1 cellular context compared by ENCODE assay signal in the genomic region with DNA sequence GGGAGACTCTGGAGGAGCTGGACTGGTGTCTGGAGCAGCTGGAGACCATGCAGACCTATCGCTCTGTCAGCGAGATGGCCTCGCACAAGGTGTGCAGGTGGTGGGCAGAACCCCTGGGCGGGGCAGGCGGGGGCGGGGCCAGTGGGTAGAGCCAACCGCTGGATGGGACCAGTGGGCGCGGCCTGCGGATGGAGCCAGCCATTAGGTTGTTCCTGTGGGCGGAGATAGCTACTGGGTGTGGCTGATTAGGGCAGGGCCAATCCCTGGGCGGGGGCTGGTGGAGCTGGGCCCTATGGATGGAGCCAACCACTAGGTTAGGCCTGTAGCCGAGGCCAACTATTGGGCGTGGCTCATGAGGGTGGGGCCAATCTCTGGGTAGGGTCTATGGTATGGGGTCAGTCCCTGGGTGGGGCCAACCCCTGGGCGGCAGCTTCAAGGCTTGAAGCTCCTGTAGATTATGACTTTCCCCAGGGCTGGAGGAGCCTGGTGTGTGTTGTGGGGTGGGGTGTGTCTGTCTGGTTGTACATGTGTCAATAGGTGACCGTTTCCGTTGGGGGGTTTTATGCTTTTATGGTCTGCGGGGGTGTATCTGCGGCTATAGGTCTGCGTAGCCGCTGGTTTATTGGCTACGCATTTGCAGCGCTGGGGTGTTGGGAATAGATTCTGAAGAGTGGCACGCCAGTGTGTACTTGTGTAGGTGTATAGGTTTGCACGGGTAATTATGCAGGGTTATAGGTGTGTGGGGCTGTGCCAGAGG.
TF ChIP-seq lines count a peak whose summit lies in the region.

No MANE protein-coding gene starts in this region.

TF ChIP-seq in K562, 482 proteins besides CTCF, POLR2A, EP300 and RAD21 (continues in another document):
- TF ChIP-seq, protein P1, sequence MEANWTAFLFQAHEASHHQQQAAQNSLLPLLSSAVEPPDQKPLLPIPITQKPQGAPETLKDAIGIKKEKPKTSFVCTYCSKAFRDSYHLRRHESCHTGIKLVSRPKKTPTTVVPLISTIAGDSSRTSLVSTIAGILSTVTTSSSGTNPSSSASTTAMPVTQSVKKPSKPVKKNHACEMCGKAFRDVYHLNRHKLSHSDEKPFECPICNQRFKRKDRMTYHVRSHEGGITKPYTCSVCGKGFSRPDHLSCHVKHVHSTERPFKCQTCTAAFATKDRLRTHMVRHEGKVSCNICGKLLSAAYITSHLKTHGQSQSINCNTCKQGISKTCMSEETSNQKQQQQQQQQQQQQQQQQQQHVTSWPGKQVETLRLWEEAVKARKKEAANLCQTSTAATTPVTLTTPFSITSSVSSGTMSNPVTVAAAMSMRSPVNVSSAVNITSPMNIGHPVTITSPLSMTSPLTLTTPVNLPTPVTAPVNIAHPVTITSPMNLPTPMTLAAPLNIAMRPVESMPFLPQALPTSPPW (CRISPR knock-in tag; IDR thresholded peaks at IDR 0.05), result peak; percentile 59
- TF ChIP-seq, protein P2, sequence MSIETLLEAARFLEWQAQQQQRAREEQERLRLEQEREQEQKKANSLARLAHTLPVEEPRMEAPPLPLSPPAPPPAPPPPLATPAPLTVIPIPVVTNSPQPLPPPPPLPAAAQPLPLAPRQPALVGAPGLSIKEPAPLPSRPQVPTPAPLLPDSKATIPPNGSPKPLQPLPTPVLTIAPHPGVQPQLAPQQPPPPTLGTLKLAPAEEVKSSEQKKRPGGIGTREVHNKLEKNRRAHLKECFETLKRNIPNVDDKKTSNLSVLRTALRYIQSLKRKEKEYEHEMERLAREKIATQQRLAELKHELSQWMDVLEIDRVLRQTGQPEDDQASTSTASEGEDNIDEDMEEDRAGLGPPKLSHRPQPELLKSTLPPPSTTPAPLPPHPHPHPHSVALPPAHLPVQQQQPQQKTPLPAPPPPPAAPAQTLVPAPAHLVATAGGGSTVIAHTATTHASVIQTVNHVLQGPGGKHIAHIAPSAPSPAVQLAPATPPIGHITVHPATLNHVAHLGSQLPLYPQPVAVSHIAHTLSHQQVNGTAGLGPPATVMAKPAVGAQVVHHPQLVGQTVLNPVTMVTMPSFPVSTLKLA (conservative IDR thresholded peaks at IDR 0.05), result 0 out of 4 replicates have a peak, but pooled peaks of 1 of the 2 experiments have one; percentile 31
- TF ChIP-seq, protein P3, sequence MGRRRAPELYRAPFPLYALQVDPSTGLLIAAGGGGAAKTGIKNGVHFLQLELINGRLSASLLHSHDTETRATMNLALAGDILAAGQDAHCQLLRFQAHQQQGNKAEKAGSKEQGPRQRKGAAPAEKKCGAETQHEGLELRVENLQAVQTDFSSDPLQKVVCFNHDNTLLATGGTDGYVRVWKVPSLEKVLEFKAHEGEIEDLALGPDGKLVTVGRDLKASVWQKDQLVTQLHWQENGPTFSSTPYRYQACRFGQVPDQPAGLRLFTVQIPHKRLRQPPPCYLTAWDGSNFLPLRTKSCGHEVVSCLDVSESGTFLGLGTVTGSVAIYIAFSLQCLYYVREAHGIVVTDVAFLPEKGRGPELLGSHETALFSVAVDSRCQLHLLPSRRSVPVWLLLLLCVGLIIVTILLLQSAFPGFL (CRISPR knock-in tag; IDR thresholded peaks at IDR 0.05), result no peak
- TF ChIP-seq, protein P4, sequence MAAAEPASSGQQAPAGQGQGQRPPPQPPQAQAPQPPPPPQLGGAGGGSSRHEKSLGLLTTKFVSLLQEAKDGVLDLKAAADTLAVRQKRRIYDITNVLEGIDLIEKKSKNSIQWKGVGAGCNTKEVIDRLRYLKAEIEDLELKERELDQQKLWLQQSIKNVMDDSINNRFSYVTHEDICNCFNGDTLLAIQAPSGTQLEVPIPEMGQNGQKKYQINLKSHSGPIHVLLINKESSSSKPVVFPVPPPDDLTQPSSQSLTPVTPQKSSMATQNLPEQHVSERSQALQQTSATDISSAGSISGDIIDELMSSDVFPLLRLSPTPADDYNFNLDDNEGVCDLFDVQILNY (CRISPR knock-in tag; IDR thresholded peaks at IDR 0.05), result 0 out of 2 replicates have a peak, but pooled peaks have one; percentile 50
- TF ChIP-seq, protein P5, sequence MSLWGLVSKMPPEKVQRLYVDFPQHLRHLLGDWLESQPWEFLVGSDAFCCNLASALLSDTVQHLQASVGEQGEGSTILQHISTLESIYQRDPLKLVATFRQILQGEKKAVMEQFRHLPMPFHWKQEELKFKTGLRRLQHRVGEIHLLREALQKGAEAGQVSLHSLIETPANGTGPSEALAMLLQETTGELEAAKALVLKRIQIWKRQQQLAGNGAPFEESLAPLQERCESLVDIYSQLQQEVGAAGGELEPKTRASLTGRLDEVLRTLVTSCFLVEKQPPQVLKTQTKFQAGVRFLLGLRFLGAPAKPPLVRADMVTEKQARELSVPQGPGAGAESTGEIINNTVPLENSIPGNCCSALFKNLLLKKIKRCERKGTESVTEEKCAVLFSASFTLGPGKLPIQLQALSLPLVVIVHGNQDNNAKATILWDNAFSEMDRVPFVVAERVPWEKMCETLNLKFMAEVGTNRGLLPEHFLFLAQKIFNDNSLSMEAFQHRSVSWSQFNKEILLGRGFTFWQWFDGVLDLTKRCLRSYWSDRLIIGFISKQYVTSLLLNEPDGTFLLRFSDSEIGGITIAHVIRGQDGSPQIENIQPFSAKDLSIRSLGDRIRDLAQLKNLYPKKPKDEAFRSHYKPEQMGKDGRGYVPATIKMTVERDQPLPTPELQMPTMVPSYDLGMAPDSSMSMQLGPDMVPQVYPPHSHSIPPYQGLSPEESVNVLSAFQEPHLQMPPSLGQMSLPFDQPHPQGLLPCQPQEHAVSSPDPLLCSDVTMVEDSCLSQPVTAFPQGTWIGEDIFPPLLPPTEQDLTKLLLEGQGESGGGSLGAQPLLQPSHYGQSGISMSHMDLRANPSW (CRISPR knock-in tag; IDR thresholded peaks at IDR 0.05), result no peak
- no peak for TF ChIP-seq RAD51 (IDR thresholded peaks at IDR 0.05; ENCODE audit: borderline replicate concordance, low read depth)
- TF ChIP-seq TEAD2 (tag; IDR thresholded peaks at IDR 0.05), result no peak
- peak in 1 of 2 experiments; percentile 44; a peak in 1 of 4 replicates for TF ChIP-seq SIN3A (IDR thresholded peaks at IDR 0.05; ENCODE audit: borderline replicate concordance in 2 of 2, control insufficient read depth in 1 of 2, low read depth in 2 of 2, low read length in 2 of 2)
- TF ChIP-seq ZNF778 (CRISPR knock-in tag; IDR thresholded peaks at IDR 0.05), result no peak
- TF ChIP-seq SNRNP70 (optimal IDR thresholded peaks at IDR 0.05; ENCODE audit: low read depth, low read length), result no peak
- TF ChIP-seq, protein P6, sequence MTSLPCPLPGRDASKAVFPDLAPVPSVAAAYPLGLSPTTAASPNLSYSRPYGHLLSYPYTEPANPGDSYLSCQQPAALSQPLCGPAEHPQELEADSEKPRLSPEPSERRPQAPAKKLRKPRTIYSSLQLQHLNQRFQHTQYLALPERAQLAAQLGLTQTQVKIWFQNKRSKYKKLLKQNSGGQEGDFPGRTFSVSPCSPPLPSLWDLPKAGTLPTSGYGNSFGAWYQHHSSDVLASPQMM (CRISPR knock-in tag; IDR thresholded peaks at IDR 0.05), result no peak
- no peak for TF ChIP-seq MEF2D (tag; conservative IDR thresholded peaks at IDR 0.05; ENCODE audit: low read depth)
- no peak for TF ChIP-seq HSF4 (CRISPR knock-in tag; IDR thresholded peaks at IDR 0.05; ENCODE audit: borderline replicate concordance)
- TF ChIP-seq GTF2E2 (tag; IDR thresholded peaks at IDR 0.05), result no peak
- no peak for TF ChIP-seq BRD4 (IDR thresholded peaks at IDR 0.05)
- TF ChIP-seq CBFA2T2 (conservative IDR thresholded peaks at IDR 0.05), result no peak
- no peak for TF ChIP-seq HNRNPL (IDR thresholded peaks at IDR 0.05; ENCODE audit: low read depth, low read length)
- TF ChIP-seq, protein P7, sequence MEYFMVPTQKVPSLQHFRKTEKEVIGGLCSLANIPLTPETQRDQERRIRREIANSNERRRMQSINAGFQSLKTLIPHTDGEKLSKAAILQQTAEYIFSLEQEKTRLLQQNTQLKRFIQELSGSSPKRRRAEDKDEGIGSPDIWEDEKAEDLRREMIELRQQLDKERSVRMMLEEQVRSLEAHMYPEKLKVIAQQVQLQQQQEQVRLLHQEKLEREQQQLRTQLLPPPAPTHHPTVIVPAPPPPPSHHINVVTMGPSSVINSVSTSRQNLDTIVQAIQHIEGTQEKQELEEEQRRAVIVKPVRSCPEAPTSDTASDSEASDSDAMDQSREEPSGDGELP (CRISPR knock-in tag; IDR thresholded peaks at IDR 0.05; ENCODE audit: borderline replicate concordance), result peak; percentile 65; the same call in 1 of the 2 replicates
- TF ChIP-seq, protein P8, sequence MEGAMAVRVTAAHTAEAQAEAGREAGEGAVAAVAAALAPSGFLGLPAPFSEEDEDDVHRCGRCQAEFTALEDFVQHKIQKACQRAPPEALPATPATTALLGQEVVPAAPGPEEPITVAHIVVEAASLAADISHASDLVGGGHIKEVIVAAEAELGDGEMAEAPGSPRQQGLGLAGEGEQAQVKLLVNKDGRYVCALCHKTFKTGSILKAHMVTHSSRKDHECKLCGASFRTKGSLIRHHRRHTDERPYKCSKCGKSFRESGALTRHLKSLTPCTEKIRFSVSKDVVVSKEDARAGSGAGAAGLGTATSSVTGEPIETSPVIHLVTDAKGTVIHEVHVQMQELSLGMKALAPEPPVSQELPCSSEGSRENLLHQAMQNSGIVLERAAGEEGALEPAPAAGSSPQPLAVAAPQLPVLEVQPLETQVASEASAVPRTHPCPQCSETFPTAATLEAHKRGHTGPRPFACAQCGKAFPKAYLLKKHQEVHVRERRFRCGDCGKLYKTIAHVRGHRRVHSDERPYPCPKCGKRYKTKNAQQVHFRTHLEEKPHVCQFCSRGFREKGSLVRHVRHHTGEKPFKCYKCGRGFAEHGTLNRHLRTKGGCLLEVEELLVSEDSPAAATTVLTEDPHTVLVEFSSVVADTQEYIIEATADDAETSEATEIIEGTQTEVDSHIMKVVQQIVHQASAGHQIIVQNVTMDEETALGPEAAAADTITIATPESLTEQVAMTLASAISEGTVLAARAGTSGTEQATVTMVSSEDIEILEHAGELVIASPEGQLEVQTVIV (CRISPR knock-in tag; IDR thresholded peaks at IDR 0.05; ENCODE audit: borderline replicate concordance), result no peak
- TF ChIP-seq, protein P9, sequence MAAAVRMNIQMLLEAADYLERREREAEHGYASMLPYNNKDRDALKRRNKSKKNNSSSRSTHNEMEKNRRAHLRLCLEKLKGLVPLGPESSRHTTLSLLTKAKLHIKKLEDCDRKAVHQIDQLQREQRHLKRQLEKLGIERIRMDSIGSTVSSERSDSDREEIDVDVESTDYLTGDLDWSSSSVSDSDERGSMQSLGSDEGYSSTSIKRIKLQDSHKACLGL (CRISPR knock-in tag; IDR thresholded peaks at IDR 0.05; ENCODE audit: borderline replicate concordance, poor library complexity, severe bottlenecking), result no peak
- 0 out of 4 replicates have a peak, but pooled peaks of 1 of the 2 experiments have one; percentile 20 for TF ChIP-seq MAZ (CRISPR knock-in tag; conservative IDR thresholded peaks at IDR 0.05 in 1 of 2, IDR thresholded peaks at IDR 0.05 in 1 of 2)
- TF ChIP-seq, protein P10, sequence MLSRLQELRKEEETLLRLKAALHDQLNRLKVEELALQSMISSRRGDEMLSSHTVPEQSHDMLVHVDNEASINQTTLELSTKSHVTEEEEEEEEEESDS (CRISPR knock-in tag; IDR thresholded peaks at IDR 0.05), result no peak
- TF ChIP-seq ZFX (CRISPR knock-in tag; IDR thresholded peaks at IDR 0.05), result no peak
- TF ChIP-seq HDAC8 (tag; IDR thresholded peaks at IDR 0.05), result no peak
- TF ChIP-seq PHF20 (IDR thresholded peaks at IDR 0.05; ENCODE audit: partially characterized antibody), result no peak
- TF ChIP-seq ZNF76 (CRISPR knock-in tag; IDR thresholded peaks at IDR 0.05; ENCODE audit: borderline replicate concordance), result no peak
- no peak; the same call in 1 of the 2 replicates for TF ChIP-seq MBD2 (IDR thresholded peaks at IDR 0.05; ENCODE audit: borderline replicate concordance, low read depth)
- TF ChIP-seq, protein P11, sequence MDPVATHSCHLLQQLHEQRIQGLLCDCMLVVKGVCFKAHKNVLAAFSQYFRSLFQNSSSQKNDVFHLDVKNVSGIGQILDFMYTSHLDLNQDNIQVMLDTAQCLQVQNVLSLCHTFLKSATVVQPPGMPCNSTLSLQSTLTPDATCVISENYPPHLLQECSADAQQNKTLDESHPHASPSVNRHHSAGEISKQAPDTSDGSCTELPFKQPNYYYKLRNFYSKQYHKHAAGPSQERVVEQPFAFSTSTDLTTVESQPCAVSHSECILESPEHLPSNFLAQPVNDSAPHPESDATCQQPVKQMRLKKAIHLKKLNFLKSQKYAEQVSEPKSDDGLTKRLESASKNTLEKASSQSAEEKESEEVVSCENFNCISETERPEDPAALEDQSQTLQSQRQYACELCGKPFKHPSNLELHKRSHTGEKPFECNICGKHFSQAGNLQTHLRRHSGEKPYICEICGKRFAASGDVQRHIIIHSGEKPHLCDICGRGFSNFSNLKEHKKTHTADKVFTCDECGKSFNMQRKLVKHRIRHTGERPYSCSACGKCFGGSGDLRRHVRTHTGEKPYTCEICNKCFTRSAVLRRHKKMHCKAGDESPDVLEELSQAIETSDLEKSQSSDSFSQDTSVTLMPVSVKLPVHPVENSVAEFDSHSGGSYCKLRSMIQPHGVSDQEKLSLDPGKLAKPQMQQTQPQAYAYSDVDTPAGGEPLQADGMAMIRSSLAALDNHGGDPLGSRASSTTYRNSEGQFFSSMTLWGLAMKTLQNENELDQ (CRISPR knock-in tag; IDR thresholded peaks at IDR 0.05; ENCODE audit: borderline replicate concordance), result no peak
- no peak for TF ChIP-seq XRCC3 (IDR thresholded peaks at IDR 0.05)
- no peak for TF ChIP-seq KAT7 (CRISPR knock-in tag; IDR thresholded peaks at IDR 0.05; ENCODE audit: borderline replicate concordance)
- 0 out of 2 replicates have a peak, but pooled peaks have one; percentile 33 for TF ChIP-seq CHD2 (IDR thresholded peaks at IDR 0.05; ENCODE audit: low read depth, low read length)
- TF ChIP-seq ZNF507 (tag; conservative IDR thresholded peaks at IDR 0.05), result no peak
- no peak for TF ChIP-seq ZC3H8 (IDR thresholded peaks at IDR 0.05)
- TF ChIP-seq DDX20 (tag; IDR thresholded peaks at IDR 0.05; ENCODE audit: low read depth), result no peak
- TF ChIP-seq SIN3B (IDR thresholded peaks at IDR 0.05; ENCODE audit: low read depth), result no peak
- TF ChIP-seq NRF1 (conservative IDR thresholded peaks at IDR 0.05 in 1 of 2, IDR thresholded peaks at IDR 0.05 in 1 of 2), result 0 out of 4 replicates have a peak, but pooled peaks of 1 of the 2 experiments have one; percentile 10
- TF ChIP-seq KDM1A (IDR thresholded peaks at IDR 0.05), result no peak
- TF ChIP-seq, protein P12, sequence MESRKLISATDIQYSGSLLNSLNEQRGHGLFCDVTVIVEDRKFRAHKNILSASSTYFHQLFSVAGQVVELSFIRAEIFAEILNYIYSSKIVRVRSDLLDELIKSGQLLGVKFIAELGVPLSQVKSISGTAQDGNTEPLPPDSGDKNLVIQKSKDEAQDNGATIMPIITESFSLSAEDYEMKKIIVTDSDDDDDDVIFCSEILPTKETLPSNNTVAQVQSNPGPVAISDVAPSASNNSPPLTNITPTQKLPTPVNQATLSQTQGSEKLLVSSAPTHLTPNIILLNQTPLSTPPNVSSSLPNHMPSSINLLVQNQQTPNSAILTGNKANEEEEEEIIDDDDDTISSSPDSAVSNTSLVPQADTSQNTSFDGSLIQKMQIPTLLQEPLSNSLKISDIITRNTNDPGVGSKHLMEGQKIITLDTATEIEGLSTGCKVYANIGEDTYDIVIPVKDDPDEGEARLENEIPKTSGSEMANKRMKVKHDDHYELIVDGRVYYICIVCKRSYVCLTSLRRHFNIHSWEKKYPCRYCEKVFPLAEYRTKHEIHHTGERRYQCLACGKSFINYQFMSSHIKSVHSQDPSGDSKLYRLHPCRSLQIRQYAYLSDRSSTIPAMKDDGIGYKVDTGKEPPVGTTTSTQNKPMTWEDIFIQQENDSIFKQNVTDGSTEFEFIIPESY (CRISPR knock-in tag; IDR thresholded peaks at IDR 0.05), result no peak
- TF ChIP-seq ZNF347 (CRISPR knock-in tag; IDR thresholded peaks at IDR 0.05; ENCODE audit: low read depth), result no peak
- TF ChIP-seq KDM2B (CRISPR knock-in tag; IDR thresholded peaks at IDR 0.05), result no peak
- TF ChIP-seq JUN (IDR thresholded peaks at IDR 0.05; ENCODE audit: borderline replicate concordance, low read depth, low read length), result no peak
- TF ChIP-seq JUN (CRISPR knock-in tag; IDR thresholded peaks at IDR 0.05; ENCODE audit: borderline replicate concordance), result no peak
- TF ChIP-seq ZNF274 (IDR thresholded peaks at IDR 0.05; ENCODE audit: borderline replicate concordance, low read depth, low read length), result no peak
- no peak for TF ChIP-seq BHLHE40 (IDR thresholded peaks at IDR 0.05; ENCODE audit: low read length)
